11 cellular contexts compared by ENCODE assay signal in the genomic region with DNA sequence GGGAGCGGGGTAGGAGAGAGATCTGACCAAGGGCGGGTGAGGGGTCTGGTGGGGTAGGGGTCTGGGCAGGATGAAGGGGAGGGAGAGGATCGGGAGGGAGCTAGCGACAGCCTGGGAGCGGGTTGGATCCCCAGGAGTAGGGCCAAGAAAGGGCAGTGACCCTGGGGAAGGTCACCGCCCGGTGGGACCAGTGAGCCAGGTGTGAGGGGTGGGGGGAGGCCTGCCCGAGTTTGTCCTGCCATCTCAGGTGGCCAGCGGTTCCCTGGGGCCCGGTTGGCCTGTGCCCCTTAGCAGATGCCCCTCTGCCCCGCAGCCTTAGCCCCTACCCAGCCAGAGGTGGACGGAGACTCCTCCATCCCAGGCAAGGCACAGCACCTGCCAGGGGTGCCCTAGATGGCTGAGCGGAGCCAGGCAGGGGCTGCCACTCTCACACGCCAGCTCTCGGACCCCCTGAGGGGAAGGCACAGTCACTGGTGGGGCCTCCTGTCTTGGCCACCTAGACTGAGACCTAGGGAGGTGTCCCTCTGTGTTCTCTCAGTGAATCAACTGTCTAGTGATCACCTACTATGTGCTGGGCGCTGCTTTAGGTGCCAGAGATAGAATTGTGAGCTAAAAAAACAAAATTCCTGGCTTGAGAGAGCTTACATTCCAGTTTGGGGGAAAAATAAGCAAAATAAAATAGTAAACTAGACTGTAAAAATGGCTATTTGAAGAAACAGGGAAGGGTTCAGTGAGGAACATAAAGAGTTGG. TPM values are rescaled to one million over a fixed set of nuclear protein-coding genes. Genes with fewer than 3 reads are reported as not detected.
DNase-seq lines count a peak whose midpoint lies in the region; ATAC-seq and TF ChIP-seq lines count a peak whose summit lies in the region.
"Had no signal": no experiment of that assay in that cellular context is flagged by ENCODE, and none has a peak within 500 bp of the region (broad histone marks: within the 10 kb centered on the region; RNA-seq: fewer than 3 reads in every experiment).

No MANE protein-coding gene starts in this region.

- intact Hi-C loops in natural killer cell (cut with micrococcal nuclease): no loop called here

- H3K9ac ChIP-seq in NT2/D1 (ENCODE audit: insufficient read length, low read depth): peak overlapping the region; percentile 8

- H3K4me3 Mint-ChIP-seq in natural killer cell: peak overlapping the region; percentile 73

- peaks cover 12 to 26% of the 10 kb centered on the region in 2 donors for H3K4me1 Mint-ChIP-seq in natural killer cell

- TF ChIP-seq CTCF in AG10803 (conservative IDR thresholded peaks at IDR 0.05; ENCODE audit: low read length): no peak
- no peak for TF ChIP-seq CTCF in epithelial cell of esophagus (IDR thresholded peaks at IDR 0.05; ENCODE audit: insufficient read depth, low read depth, low read length, missing control alignments)
- no peak for TF ChIP-seq CTCF in natural killer cell (IDR thresholded peaks at IDR 0.05)

- no peaks in the 10 kb centered on the region for H3K36me3 ChIP-seq in NT2/D1 (ENCODE audit: insufficient read depth, insufficient read length, low read length)
- H3K36me3 ChIP-seq: MG63, SJSA1 had no signal

- peak overlapping the region in 1 of 2 donors; percentile 48 for H3K27ac Mint-ChIP-seq in natural killer cell

- H3K36me3 Mint-ChIP-seq in natural killer cell: no peaks in the 10 kb centered on the region

- peaks cover 6% of the 10 kb centered on the region for H3K4me1 ChIP-seq in NT2/D1 (ENCODE audit: insufficient read depth, insufficient read length)

- ATAC-seq in natural killer cell (no peak), HG02642 (IDR thresholded peaks at IDR 0.05; ENCODE audit: poor library complexity, unreplicated experiment) (no peak), GM21447 (IDR thresholded peaks at IDR 0.05; ENCODE audit: unreplicated experiment) (no peak)

- H3K9me3 Mint-ChIP-seq in natural killer cell: no peaks in the 10 kb centered on the region

- peaks cover 18% of the 10 kb centered on the region for H3K27me3 ChIP-seq in NT2/D1 (ENCODE audit: insufficient read depth, insufficient read length)
- H3K27me3 ChIP-seq: MG63, SJSA1 had no signal

- H3K9me3 ChIP-seq in NT2/D1 (ENCODE audit: insufficient read depth, low read length): no peaks in the 10 kb centered on the region
- H3K9me3 ChIP-seq: MG63, SJSA1 had no signal

- H3K4me3 ChIP-seq in AG10803 (ENCODE audit: low read length) (peak overlapping the region; percentile 37), NT2/D1 (ENCODE audit: insufficient read length, low read depth) (no peak overlapping the region), epithelial cell of esophagus (ENCODE audit: low read length) (peak overlapping the region; percentile 15)

- peaks cover 6 to 12% of the 10 kb centered on the region in 2 donors for H3K27me3 Mint-ChIP-seq in natural killer cell (ENCODE audit: low read depth in 2 of 2)

- no peak for DNase-seq in AG10803 (ENCODE audit: low read depth)
- no peak for DNase-seq in NT2/D1 (ENCODE audit: low read depth, low spot score)
- no peak for DNase-seq in epithelial cell of esophagus (ENCODE audit: low read depth)
- no peak for DNase-seq in natural killer cell
- no peak for DNase-seq in effector CD4-positive, alpha-beta T cell
- no peak for DNase-seq in NCI-H524 (lab: John Stamatoyannopoulos, UW)
- DNase-seq: amniotic stem cell had no signal

RNA-seq across cellular contexts. Expression of a gene that starts 0.6 kb away (rescaled TPM):
- 10 to 100 TPM in 1 of 3 donors, 1 to 10 TPM in 2; 1.7 to 17.2 (median 5.9) TPM for total RNA-seq in natural killer cell
